In genomic region chr7:157310676-157311185, GRCh38 we compare ENCODE assay signal across 2 cellular contexts.
TF ChIP-seq lines count a peak whose summit lies in the region.

No MANE protein-coding gene starts in this region.

TF ChIP-seq in A549, 52 proteins besides CTCF, POLR2A, EP300 and RAD21 (continued from another document):
- TF ChIP-seq ELK1 (IDR thresholded peaks at IDR 0.05; ENCODE audit: low read depth, low read length): no peak
- no peak for TF ChIP-seq MAFK (IDR thresholded peaks at IDR 0.05; ENCODE audit: partially characterized antibody)
- no peak for TF ChIP-seq HDAC2 (IDR thresholded peaks at IDR 0.05)
- peak; percentile 50; the same call in 1 of the 2 replicates for TF ChIP-seq HEYL (CRISPR knock-in tag; IDR thresholded peaks at IDR 0.05)
- no peak for TF ChIP-seq JUN (IDR thresholded peaks at IDR 0.05)
- peak; percentile 88; the same call in 1 of the 2 replicates for TF ChIP-seq ATOH8 (CRISPR knock-in tag; IDR thresholded peaks at IDR 0.05; ENCODE audit: low read depth)
- TF ChIP-seq ZNF302 (CRISPR knock-in tag; IDR thresholded peaks at IDR 0.05): peak; percentile 78; the same call in 1 of the 2 replicates
- TF ChIP-seq NFE2L2 (conservative IDR thresholded peaks at IDR 0.05; ENCODE audit: low read length): no peak
- TF ChIP-seq POLR2AphosphoS2 (conservative IDR thresholded peaks at IDR 0.05; ENCODE audit: low read length): no peak
- TF ChIP-seq TFCP2L1 (CRISPR knock-in tag; IDR thresholded peaks at IDR 0.05): 0 out of 2 replicates have a peak, but pooled peaks have one; percentile 51

TF ChIP-seq in HCT116, 20 proteins besides CTCF, POLR2A, EP300 and RAD21 (continued from another document):
- TF ChIP-seq EZH2phosphoT487 (IDR thresholded peaks at IDR 0.05; ENCODE audit: borderline replicate concordance) (no peak), EGR1 (IDR thresholded peaks at IDR 0.05; ENCODE audit: low read depth) (no peak)
